ENCODE assay signal across 1 cellular context in genomic region chr19:3137139-3137538, GRCh38.
TF ChIP-seq lines count a peak whose summit lies in the region.

No MANE protein-coding gene starts in this region.

TF ChIP-seq in SK-N-SH treated with all-trans-retinoic acid at 6 μM for 48 hours, 23 proteins besides CTCF, POLR2A, EP300 and RAD21 (continued from another document):
- TF ChIP-seq, protein P1, sequence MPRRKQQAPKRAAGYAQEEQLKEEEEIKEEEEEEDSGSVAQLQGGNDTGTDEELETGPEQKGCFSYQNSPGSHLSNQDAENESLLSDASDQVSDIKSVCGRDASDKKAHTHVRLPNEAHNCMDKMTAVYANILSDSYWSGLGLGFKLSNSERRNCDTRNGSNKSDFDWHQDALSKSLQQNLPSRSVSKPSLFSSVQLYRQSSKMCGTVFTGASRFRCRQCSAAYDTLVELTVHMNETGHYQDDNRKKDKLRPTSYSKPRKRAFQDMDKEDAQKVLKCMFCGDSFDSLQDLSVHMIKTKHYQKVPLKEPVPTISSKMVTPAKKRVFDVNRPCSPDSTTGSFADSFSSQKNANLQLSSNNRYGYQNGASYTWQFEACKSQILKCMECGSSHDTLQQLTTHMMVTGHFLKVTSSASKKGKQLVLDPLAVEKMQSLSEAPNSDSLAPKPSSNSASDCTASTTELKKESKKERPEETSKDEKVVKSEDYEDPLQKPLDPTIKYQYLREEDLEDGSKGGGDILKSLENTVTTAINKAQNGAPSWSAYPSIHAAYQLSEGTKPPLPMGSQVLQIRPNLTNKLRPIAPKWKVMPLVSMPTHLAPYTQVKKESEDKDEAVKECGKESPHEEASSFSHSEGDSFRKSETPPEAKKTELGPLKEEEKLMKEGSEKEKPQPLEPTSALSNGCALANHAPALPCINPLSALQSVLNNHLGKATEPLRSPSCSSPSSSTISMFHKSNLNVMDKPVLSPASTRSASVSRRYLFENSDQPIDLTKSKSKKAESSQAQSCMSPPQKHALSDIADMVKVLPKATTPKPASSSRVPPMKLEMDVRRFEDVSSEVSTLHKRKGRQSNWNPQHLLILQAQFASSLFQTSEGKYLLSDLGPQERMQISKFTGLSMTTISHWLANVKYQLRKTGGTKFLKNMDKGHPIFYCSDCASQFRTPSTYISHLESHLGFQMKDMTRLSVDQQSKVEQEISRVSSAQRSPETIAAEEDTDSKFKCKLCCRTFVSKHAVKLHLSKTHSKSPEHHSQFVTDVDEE (CRISPR knock-in tag; IDR thresholded peaks at IDR 0.05): no peak
